7 cellular contexts compared by ENCODE assay signal in genomic region chr17:80981062-80981902, GRCh38. TPM values are rescaled to one million over a fixed set of nuclear protein-coding genes. Genes with fewer than 3 reads are reported as not detected.
DNase-seq lines count a peak whose midpoint lies in the region; ATAC-seq and TF ChIP-seq lines count a peak whose summit lies in the region.

No MANE protein-coding gene starts in this region.

- TF ChIP-seq CTCF in GM12875 (IDR thresholded peaks at IDR 0.05; ENCODE audit: borderline replicate concordance, insufficient read depth, low read depth, low read length) (peak; percentile 85), brain (conservative IDR thresholded peaks at IDR 0.05) (peak; percentile 97 to 100), lower lobe of right lung (IDR thresholded peaks at IDR 0.05) (peak; percentile 79)

- H3K27me3 ChIP-seq in lower lobe of right lung (ENCODE audit: low read depth) (peaks cover 20% of the 10 kb centered on the region), aorta (ENCODE audit: control insufficient read depth in 1 of 2, insufficient read depth in 2 of 2, low read length in 1 of 2) (no peaks in the 10 kb centered on the region)

- H3K9me3 ChIP-seq in lower lobe of right lung (no peaks in the 10 kb centered on the region), aorta (ENCODE audit: control insufficient read depth, low read length) (no peaks in the 10 kb centered on the region)

- H3K4me1 ChIP-seq in lower lobe of right lung (peaks cover 9% of the 10 kb centered on the region), aorta (ENCODE audit: control insufficient read depth in 1 of 2, insufficient read depth in 2 of 2, low read length in 2 of 2) (no peaks in the 10 kb centered on the region)

- WGBS in aorta, 2 donors, result 7 to 8% methylated on average over 52 to 65 of the region's 65 CpGs

- H3K36me3 ChIP-seq in lower lobe of right lung (no peaks in the 10 kb centered on the region), aorta (ENCODE audit: control insufficient read depth in 1 of 2, insufficient read depth in 2 of 2, low read length in 1 of 2) (no peaks in the 10 kb centered on the region)

- H3K27ac ChIP-seq in lower lobe of right lung (no peak overlapping the region), aorta (ENCODE audit: low read depth in 1 of 2, low read length in 2 of 2) (no peak overlapping the region)

- peaks cover 12% of the 10 kb centered on the region for H3K27me3 Mint-ChIP-seq in brain

- H3K4me3 ChIP-seq in GM12875 (ENCODE audit: low read depth, low read length) (no peak overlapping the region), lower lobe of right lung (no peak overlapping the region), aorta (ENCODE audit: low read length in 2 of 2) (no peak overlapping the region)

- peaks cover 10% of the 10 kb centered on the region for H3K4me1 Mint-ChIP-seq in brain

- no peaks in the 10 kb centered on the region for H3K36me3 Mint-ChIP-seq in brain

- peak overlapping the region in 3 of 5 experiments; percentile 10 to 73 (median 65) for H3K27ac Mint-ChIP-seq in brain

- H3K4me3 Mint-ChIP-seq in brain, result peak overlapping the region in 4 of 5 experiments; percentile 69 to 85 (median 74)

- no peak for DNase-seq in lower lobe of right lung
- no peak for DNase-seq in aorta
- no peak for DNase-seq in NCI-H2171 treated with DMSO at 0.1 percent for 48 hours (lab: John Stamatoyannopoulos, UW)

- H3K9me3 Mint-ChIP-seq in brain, result peaks cover 0 to 8% (median 0%) of the 10 kb centered on the region in 5 experiments

- ATAC-seq in lower lobe of right lung, result peak; percentile 44 to 49
- peak; percentile 50 for ATAC-seq in aorta (ENCODE audit: low FRiP score)
- ATAC-seq in HG03045 (IDR thresholded peaks at IDR 0.05; ENCODE audit: unreplicated experiment), result no peak

- intact Hi-C loops in lower lobe of right lung (cut with DNase I), result no loop called here
- intact Hi-C loops in aorta (cut with DNase I), result loop anchor here (2.0 to 10.0 kb wide), 4 partner anchors 114 to 554 kb away; no protein-coding TSS in a partner anchor

TF ChIP-seq in PFSK-1, 5 proteins besides CTCF, POLR2A, EP300 and RAD21:
- no peak; a peak in 1 of 4 replicates for TF ChIP-seq REST (IDR thresholded peaks at IDR 0.05; ENCODE audit: insufficient read depth in 1 of 2, low read depth in 2 of 2, low read length in 2 of 2)
- 0 out of 2 replicates have a peak, but pooled peaks have one; percentile 33 for TF ChIP-seq TAF1 (IDR thresholded peaks at IDR 0.05; ENCODE audit: borderline replicate concordance, insufficient read depth, low read length)
- peak; percentile 88; the same call in 1 of the 2 replicates for TF ChIP-seq POLR2AphosphoS5 (IDR thresholded peaks at IDR 0.05; ENCODE audit: low read depth, low read length)

RNA-seq across cellular contexts. Expression of gene CHMP6, which starts 10.4 kb away (rescaled TPM):
- polyA plus RNA-seq in PFSK-1 (2012; ENCODE audit: insufficient read length, low read depth), result 48.4 TPM
- 35.2 TPM for polyA plus RNA-seq in brain (ENCODE audit: insufficient read depth, low read depth, low replicate concordance)
- total RNA-seq in lower lobe of right lung, result 28.8 TPM
- 10 to 100 TPM; 22.9 to 30.9 TPM for total RNA-seq in aorta
- 10 to 100 TPM; 15.9 to 30.8 TPM for polyA plus RNA-seq in aorta

RNA-seq across cellular contexts. Expression of gene BAIAP2, which starts 53.7 kb away (rescaled TPM):
- polyA plus RNA-seq in PFSK-1 (2012; ENCODE audit: insufficient read length, low read depth), result 294 TPM
- 87.8 TPM for polyA plus RNA-seq in brain (ENCODE audit: insufficient read depth, low read depth, low replicate concordance)
- 119 TPM for total RNA-seq in lower lobe of right lung
- total RNA-seq in aorta, result 10 to 100 TPM; 19.2 to 23.7 TPM
- 1 to 10 TPM; 1.7 to 9.5 TPM for polyA plus RNA-seq in aorta
